Comparison of ENCODE assay signal across 34 cellular contexts in genomic region chr2:21970971-21971370, GRCh38.
"Had no signal": no experiment of that assay in that cellular context is flagged by ENCODE, and none has a peak within 500 bp of the region (broad histone marks: within the 10 kb centered on the region; RNA-seq: fewer than 3 reads in every experiment).

No MANE protein-coding gene starts in this region.

- FAIRE-seq: astrocyte, TTC549 had no signal

- H3K9me3 ChIP-seq: adrenal gland, body of pancreas, breast epithelium had no signal

- ATAC-seq: activated CD8-positive, alpha-beta T cell treated with anti-CD3 and anti-CD28 coated beads for 36 hours; activated naive CD4-positive, alpha-beta T cell treated with anti-CD3 and anti-CD28 coated beads, Interleukin-2, amount 50 U/mL, for 72 hours; activated T-cell treated with anti-CD3 and anti-CD28 coated beads, Interleukin-2, amount 50 U/mL, for 4 hours; activated T-cell treated with anti-CD3 and anti-CD28 coated beads, Interleukin-2, amount 50 U/mL, for 72 hours; activated T-helper 17 cell treated with anti-CD3 and anti-CD28 coated beads, Interleukin-2, amount 50 U/mL, for 72 hours; body of pancreas had no signal

- H3K4me1 ChIP-seq: adrenal gland, body of pancreas, breast epithelium had no signal

- H3K4me3 ChIP-seq: adrenal gland, body of pancreas, breast epithelium had no signal

- DNase-seq: activated B cell treated with CpG ODN at 0.5 μM for 24 hours; activated CD4-positive, alpha-beta memory T cell treated with anti-CD3 and anti-CD28 coated beads for 36 hours; activated CD4-positive, alpha-beta T cell treated with anti-CD3 and anti-CD28 coated beads for 4 hours; activated CD4-positive, alpha-beta T cell treated with anti-CD3 and anti-CD28 coated beads, Interleukin-2, amount 10 ng/mL, durations not matched to agents 24 days and 14 days; activated CD4-positive, alpha-beta T cell treated with anti-CD3 and anti-CD28 coated beads, Interleukin-2, amount 50 U/mL, for 1 hour; activated CD4-positive, alpha-beta T cell treated with anti-CD3 and anti-CD28 coated beads, Interleukin-2, amount 50 U/mL, for 4 hours; activated CD4-positive, CD25-positive, alpha-beta regulatory T cell treated with anti-CD3 and anti-CD28 coated beads, Interleukin-2, amount 50 U/mL, for 72 hours; activated CD8-positive, alpha-beta memory T cell treated with anti-CD3 and anti-CD28 coated beads, Interleukin-2, amount 50 U/mL, for 4 hours; activated CD8-positive, alpha-beta T cell treated with anti-CD3 and anti-CD28 coated beads for 36 hours; activated effector memory CD4-positive, alpha-beta T cell treated with anti-CD3 and anti-CD28 coated beads, Interleukin-2, amount 50 U/mL, for 16 hours; activated gamma-delta T cell treated with Interleukin-2 at 50 U/mL for 16 hours; activated naive CD4-positive, alpha-beta T cell; activated naive CD4-positive, alpha-beta T cell treated with anti-CD3 and anti-CD28 coated beads for 36 hours; activated naive CD4-positive, alpha-beta T cell treated with anti-CD3 and anti-CD28 coated beads, Interleukin-2, amount 50 U/mL, for 16 hours; activated naive CD8-positive, alpha-beta T cell treated with anti-CD3 and anti-CD28 coated beads for 36 hours; activated T-cell treated with anti-CD3 and anti-CD28 coated beads for 4 hours; activated T-cell treated with anti-CD3 and anti-CD28 coated beads, Interleukin-2, amount 50 U/mL, for 1 hour; activated T-cell treated with anti-CD3 and anti-CD28 coated beads, Interleukin-2, amount 50 U/mL, for 4 hours; activated T-cell treated with anti-CD3 and anti-CD28 coated beads, Interleukin-2, amount 50 U/mL, for 72 hours; adrenal gland; amniotic stem cell; aorta; body of pancreas; brain microvascular endothelial cell; central memory CD4-positive, alpha-beta T cell; T-helper 1 cell; T-helper 2 cell; T-helper 9 cell had no signal

- H3K27me3 ChIP-seq: adrenal gland, body of pancreas, brain microvascular endothelial cell, breast epithelium had no signal

- H3K36me3 ChIP-seq: adrenal gland, brain microvascular endothelial cell, breast epithelium had no signal

- H3K27ac ChIP-seq: adrenal gland, body of pancreas, brain microvascular endothelial cell, breast epithelium, VCaP had no signal
